ENCODE assay signal across 8 cellular contexts in genomic region chr2:202634556-202635440, GRCh38. TPM values are rescaled to one million over a fixed set of nuclear protein-coding genes. Genes with fewer than 3 reads are reported as not detected.
DNase-seq lines count a peak whose midpoint lies in the region; ATAC-seq and TF ChIP-seq lines count a peak whose summit lies in the region.

Gene FAM117B (plus strand): TSS chr2:202634969. CDS start chr2:202635188, 219 bp downstream.

- intact Hi-C loops in colonic mucosa (cut with DNase I) = no loop called here

- no peaks in the 10 kb centered on the region for H3K27me3 ChIP-seq in BLaER1 treated with 17β-estradiol and CSF1 and Interleukin-3, amounts not matched to agents 10 nM and 100 nM
- H3K27me3 ChIP-seq in colonic mucosa = no peaks in the 10 kb centered on the region
- no peaks in the 10 kb centered on the region for H3K27me3 ChIP-seq in layer of hippocampus (ENCODE audit: control insufficient read depth, insufficient read depth, low read length)

- peak within 1 kb of the TSS; percentile 86 to 100 (median 98) for H3K4me3 ChIP-seq in BLaER1 treated with 17β-estradiol and CSF1 and Interleukin-3, amounts not matched to agents 10 nM and 100 nM
- peak within 1 kb of the TSS; percentile 93 for H3K4me3 ChIP-seq in colonic mucosa

- peaks cover 10 to 29% (median 22%) of the 10 kb centered on the region in 10 experiments for H3K4me1 ChIP-seq in BLaER1 treated with 17β-estradiol and CSF1 and Interleukin-3, amounts not matched to agents 10 nM and 100 nM
- no peaks in the 10 kb centered on the region for H3K4me1 ChIP-seq in colonic mucosa

- H4K20me1 ChIP-seq in BLaER1 treated with 17β-estradiol and CSF1 and Interleukin-3, amounts not matched to agents 10 nM and 100 nM = no peaks in the 10 kb centered on the region

- peaks cover 0 to 16% (median 0%) of the 10 kb centered on the region in 11 experiments; a peak in 4 of 22 replicates for H3K36me3 ChIP-seq in BLaER1 treated with 17β-estradiol and CSF1 and Interleukin-3, amounts not matched to agents 10 nM and 100 nM
- H3K36me3 ChIP-seq in colonic mucosa = no peaks in the 10 kb centered on the region

- no peak for TF ChIP-seq CTCF in colonic mucosa (IDR thresholded peaks at IDR 0.05)

- peak within 1 kb of the TSS; percentile 12 to 96 (median 89); a peak in 21 of 22 replicates for H3K27ac ChIP-seq in BLaER1 treated with 17β-estradiol and CSF1 and Interleukin-3, amounts not matched to agents 10 nM and 100 nM
- H3K27ac ChIP-seq in colonic mucosa (peak within 1 kb of the TSS; percentile 95), layer of hippocampus (ENCODE audit: low read depth, low read length) (peak within 1 kb of the TSS; percentile 87)

- peak within 1 kb of the TSS; percentile 83 to 96 (median 92) for H3K9ac ChIP-seq in BLaER1 treated with 17β-estradiol and CSF1 and Interleukin-3, amounts not matched to agents 10 nM and 100 nM
- H3K9ac ChIP-seq in colonic mucosa (ENCODE audit: low read depth in 2 of 2, low read length in 2 of 2) = peak within 1 kb of the TSS; percentile 58 to 87

- H3K4me2 ChIP-seq in BLaER1 treated with 17β-estradiol and CSF1 and Interleukin-3, amounts not matched to agents 10 nM and 100 nM = peak within 1 kb of the TSS; percentile 56 to 86 (median 76)

- ATAC-seq in GM19328 (IDR thresholded peaks at IDR 0.05; ENCODE audit: unreplicated experiment) = peak; percentile 89
- ATAC-seq in HG03469 (IDR thresholded peaks at IDR 0.05; ENCODE audit: unreplicated experiment) = peak; percentile 85

- peaks cover 0 to 13% (median 4%) of the 10 kb centered on the region in 11 experiments; a peak in 5 of 22 replicates for H3K9me3 ChIP-seq in BLaER1 treated with 17β-estradiol and CSF1 and Interleukin-3, amounts not matched to agents 10 nM and 100 nM (replicated peaks in 1 of 11)
- H3K9me3 ChIP-seq in colonic mucosa = no peaks in the 10 kb centered on the region

- DNase-seq in NCI-H526 (lab: John Stamatoyannopoulos, UW) = peak; percentile 98 to 99
- DNase-seq in activated CD4-positive, alpha-beta T cell treated with anti-CD3 and anti-CD28 coated beads for 48 hours = peak; percentile 99
- DNase-seq in colonic mucosa = peak; percentile 99
- peak; percentile 91 to 99 (median 96) for DNase-seq in stimulated activated CD4-positive, alpha-beta T cell treated with anti-CD3 and anti-CD28 coated beads, Interleukin-1b, Interleukin-23, amount 100 ng/mL, for 24 hours (ENCODE audit: low read depth in 4 of 4, low spot score in 1 of 4)

RNA-seq across cellular contexts. Expression of gene FAM117B, which starts in this region (rescaled TPM):
- total RNA-seq in colonic mucosa = 10 to 100 TPM; 16.3 to 20.1 TPM

Comparison
In these comparisons a context has a peak if more than half of its experiments do, and no peak if none do; other contexts are left out.
1. Peak in every context shown above with its lines: DNase-seq, ATAC-seq, H3K4me3 ChIP-seq and H3K27ac ChIP-seq.